In genomic region chr4:87716350-87717041, GRCh38 we compare ENCODE assay signal across 1 cellular context.
TF ChIP-seq lines count a peak whose summit lies in the region.

No MANE protein-coding gene starts in this region.

TF ChIP-seq in H1, 55 proteins besides CTCF, POLR2A, EP300 and RAD21 (continued from another document):
- TF ChIP-seq ZNF274 (IDR thresholded peaks at IDR 0.05; ENCODE audit: borderline replicate concordance, extremely low read depth, low read length) (no peak), TBP (IDR thresholded peaks at IDR 0.05; ENCODE audit: low read depth, low read length) (no peak), CREB1 (IDR thresholded peaks at IDR 0.05) (no peak), EZH2 (IDR thresholded peaks at IDR 0.05; ENCODE audit: low read depth, low read length, severe bottlenecking) (no peak), KDM4A (IDR thresholded peaks at IDR 0.05; ENCODE audit: low read depth, low read length, severe bottlenecking) (no peak), CHD7 (IDR thresholded peaks at IDR 0.05; ENCODE audit: insufficient replicate concordance, low read length) (no peak), GABPA (IDR thresholded peaks at IDR 0.05; ENCODE audit: borderline replicate concordance, insufficient read depth, low read length) (no peak), NRF1 (IDR thresholded peaks at IDR 0.05; ENCODE audit: low read depth, low read length) (no peak), SUZ12 (IDR thresholded peaks at IDR 0.05; ENCODE audit: low read length) (no peak), E2F6 (IDR thresholded peaks at IDR 0.05) (no peak), CBX5 (IDR thresholded peaks at IDR 0.05; ENCODE audit: low read depth, low read length) (no peak)
